Comparison of ENCODE assay signal across 9 cellular contexts in genomic region chr18:47883771-47884413, GRCh38. TPM values are rescaled to one million over a fixed set of nuclear protein-coding genes. Genes with fewer than 3 reads are reported as not detected.
DNase-seq lines count a peak whose midpoint lies in the region; ATAC-seq and TF ChIP-seq lines count a peak whose summit lies in the region.
"Had no signal": no experiment of that assay in that cellular context is flagged by ENCODE, and none has a peak within 500 bp of the region (broad histone marks: within the 10 kb centered on the region; RNA-seq: fewer than 3 reads in every experiment).

No MANE protein-coding gene starts in this region.

- ATAC-seq in GM21367 (IDR thresholded peaks at IDR 0.05; ENCODE audit: unreplicated experiment) (no peak), omental fat pad (ENCODE audit: low FRiP score) (no peak), HG03095 (IDR thresholded peaks at IDR 0.05; ENCODE audit: unreplicated experiment) (no peak)

- TF ChIP-seq CTCF in adrenal gland (IDR thresholded peaks at IDR 0.05) (no peak), omental fat pad (IDR thresholded peaks at IDR 0.05) (no peak)

- no peak overlapping the region for H3K27ac ChIP-seq in adrenal gland
- H3K27ac ChIP-seq: spleen had no signal

- intact Hi-C loops in adrenal gland (cut with DNase I) = no loop called here

- H3K36me3 ChIP-seq in adrenal gland (replicated peaks in 1 of 2) = no peaks in the 10 kb centered on the region

- H3K27me3 ChIP-seq in adrenal gland = no peaks in the 10 kb centered on the region
- H3K27me3 ChIP-seq: spleen had no signal

- TF ChIP-seq POLR2A in adrenal gland (IDR thresholded peaks at IDR 0.05) = no peak

- peak; percentile 77 for DNase-seq in EH (ENCODE audit: low read depth)
- peak; percentile 58 for DNase-seq in LHCN-M2 (ENCODE audit: low read depth)
- peak in 5 of 7 donors; percentile 23 to 55 (median 44) for DNase-seq in adrenal gland
- peak; percentile 32 for DNase-seq in non-pigmented ciliary epithelial cell (ENCODE audit: low read depth)
- DNase-seq in omental fat pad (ENCODE audit: low spot score) = no peak
- DNase-seq in GF-D8 (lab: John Stamatoyannopoulos, UW) = no peak
- DNase-seq: spleen had no signal

- WGBS in adrenal gland, 4 donors = 77 to 81% (median 78%) methylated on average over 3 of the region's 3 CpGs

- peaks cover 0 to 4% (median 0%) of the 10 kb centered on the region in 3 donors for H3K9me3 ChIP-seq in adrenal gland (replicated peaks in 1 of 3)
- H3K9me3 ChIP-seq: spleen had no signal

- no peaks in the 10 kb centered on the region for H3K4me1 ChIP-seq in adrenal gland (replicated peaks in 1 of 2)

- no peak overlapping the region for H3K4me3 ChIP-seq in adrenal gland
- H3K4me3 ChIP-seq: spleen had no signal

RNA-seq across cellular contexts. Expression of gene SMAD2, which starts 46.6 kb away (rescaled TPM):
- total RNA-seq in LHCN-M2 (2014; rRNA removed) (94.3 and 105 TPM in 2 replicates), adrenal gland (100 to 1,000 TPM in 7 of 8 donors, 10 to 100 TPM in 1; 73.8 to 270 (median 145) TPM), omental fat pad (100 to 1,000 TPM in 1 of 4 donors, 10 to 100 TPM in 3; 47.4 to 116 (median 72.2) TPM)
- polyA plus RNA-seq in LHCN-M2 (2012) = 57.6 TPM
- polyA plus RNA-seq in adrenal gland = 100 to 1,000 TPM in 1 of 3 donors, 10 to 100 TPM in 2; 20.9 to 163 (median 22.8) TPM

Comparison
In these comparisons a context has a peak if more than half of its experiments do, and no peak if none do; other contexts are left out.
1. DNase-seq: peak in EH (single experiment), LHCN-M2 (single experiment), adrenal gland (5 of 7) and non-pigmented ciliary epithelial cell (single experiment); none in omental fat pad (single experiment) and GF-D8 (single experiment).